In the genomic region with DNA sequence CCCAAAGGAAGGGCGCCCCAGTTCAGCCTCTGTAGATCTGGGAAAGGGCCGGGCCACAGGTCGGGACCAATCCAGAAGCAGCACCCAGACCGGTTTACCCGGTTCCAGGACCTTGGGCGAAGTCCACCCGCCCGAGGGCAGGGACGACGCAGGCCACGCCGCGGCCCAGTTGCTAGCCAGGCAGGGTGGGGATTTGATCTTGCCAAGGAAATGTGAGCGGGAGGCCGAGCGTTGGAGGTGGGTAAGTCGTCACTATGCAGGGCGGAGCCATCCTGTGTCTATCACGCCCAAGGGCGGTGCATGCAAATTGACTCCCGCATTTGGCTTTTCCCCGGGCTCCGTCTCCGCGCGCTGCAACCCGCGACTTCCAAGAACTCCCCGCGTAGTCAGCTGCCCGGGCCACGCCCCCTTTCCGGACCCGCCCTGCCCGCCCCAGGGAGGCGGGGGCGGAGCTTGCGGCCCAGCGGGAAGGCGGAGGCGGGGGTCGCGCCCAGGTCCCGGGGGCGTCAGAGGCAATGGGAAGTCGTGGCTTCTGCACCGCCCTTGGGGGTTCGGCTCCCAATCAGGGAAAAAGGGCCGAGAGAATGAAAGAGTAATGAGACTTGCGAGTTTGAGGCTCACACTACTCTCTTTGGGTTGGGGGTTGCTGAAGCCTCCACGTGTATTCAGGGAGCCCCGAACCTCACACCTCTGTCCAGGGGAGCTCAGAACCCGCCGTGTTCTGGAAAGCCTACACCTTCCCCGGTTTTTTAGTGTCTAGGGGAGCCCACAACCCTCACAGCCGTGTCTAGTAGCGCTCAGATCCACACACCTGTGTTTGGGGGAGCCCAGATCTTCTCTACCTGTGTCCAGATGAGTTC, we compare ENCODE assay signal across 8 cellular contexts. TPM values are rescaled to one million over a fixed set of nuclear protein-coding genes. Genes with fewer than 3 reads are reported as not detected.
DNase-seq lines count a peak whose midpoint lies in the region; ATAC-seq and TF ChIP-seq lines count a peak whose summit lies in the region.

No MANE protein-coding gene starts in this region.

- H3K4me3 ChIP-seq in muscle layer of duodenum (ENCODE audit: low read depth in 1 of 2, low read length in 2 of 2) = peak overlapping the region; percentile 54 to 57

- peak; percentile 87 for DNase-seq in activated T-cell treated with anti-CD3 and anti-CD28 coated beads, Interleukin-2, amount 50 U/mL, for 4 hours
- DNase-seq in stimulated activated CD8-positive, alpha-beta memory T cell treated with anti-CD3 and anti-CD28 coated beads, Interleukin-7, amount 100 ng/mL, for 24 hours (ENCODE audit: low read depth) = peak; percentile 70

- no peaks in the 10 kb centered on the region for H3K27me3 Mint-ChIP-seq in activated T-cell treated with anti-CD3 and anti-CD28 coated beads, Interleukin-2, amount 50 U/mL, for 4 hours (ENCODE audit: low read depth)

- no peaks in the 10 kb centered on the region for H3K9me3 Mint-ChIP-seq in activated T-cell treated with anti-CD3 and anti-CD28 coated beads, Interleukin-2, amount 50 U/mL, for 4 hours

- peaks cover 17 to 20% of the 10 kb centered on the region in 2 donors for H3K4me1 ChIP-seq in muscle layer of duodenum (ENCODE audit: control insufficient read depth in 1 of 2, insufficient read depth in 2 of 2, low read length in 2 of 2)

- TF ChIP-seq EP300 in Ishikawa (IDR thresholded peaks at IDR 0.05; ENCODE audit: borderline replicate concordance) = peak; percentile 84

- H3K4me1 Mint-ChIP-seq in activated T-cell treated with anti-CD3 and anti-CD28 coated beads, Interleukin-2, amount 50 U/mL, for 4 hours (ENCODE audit: low read depth) = peaks cover 76% of the 10 kb centered on the region

- ATAC-seq in GM18520 (IDR thresholded peaks at IDR 0.05; ENCODE audit: unreplicated experiment) (peak; percentile 42), esophagus mucosa (peak; percentile 82)
- ATAC-seq in activated T-cell treated with anti-CD3 and anti-CD28 coated beads, Interleukin-2, amount 50 U/mL, for 4 hours = peak; percentile 56 to 62

- peak; percentile 36 for TF ChIP-seq RAD21 in Ishikawa (IDR thresholded peaks at IDR 0.05; ENCODE audit: low read depth)

- H3K4me3 Mint-ChIP-seq in activated T-cell treated with anti-CD3 and anti-CD28 coated beads, Interleukin-2, amount 50 U/mL, for 4 hours = peak overlapping the region; percentile 76

- no peaks in the 10 kb centered on the region for H3K9me3 ChIP-seq in muscle layer of duodenum (ENCODE audit: control insufficient read depth in 1 of 2, low read length in 2 of 2)

- no peaks in the 10 kb centered on the region for H3K36me3 Mint-ChIP-seq in activated T-cell treated with anti-CD3 and anti-CD28 coated beads, Interleukin-2, amount 50 U/mL, for 4 hours (ENCODE audit: insufficient read depth)

- TF ChIP-seq CTCF in 22Rv1 (IDR thresholded peaks at IDR 0.05) = no peak

- H3K27ac ChIP-seq in 22Rv1 (peak overlapping the region; percentile 99), muscle layer of duodenum (ENCODE audit: low read length) (peak overlapping the region; percentile 99)

- no peaks in the 10 kb centered on the region for H3K27me3 ChIP-seq in muscle layer of duodenum (ENCODE audit: low read depth, low read length)

- no peaks in the 10 kb centered on the region for H3K36me3 ChIP-seq in muscle layer of duodenum (ENCODE audit: control insufficient read depth in 1 of 2, insufficient read depth in 2 of 2, low read length in 2 of 2)

TF ChIP-seq in Ishikawa, 13 proteins besides CTCF, POLR2A, EP300 and RAD21 (continues in another document):
- TF ChIP-seq TEAD4 (IDR thresholded peaks at IDR 0.05) (peak; percentile 66; the same call in 1 of the 2 replicates), CEBPB (IDR thresholded peaks at IDR 0.05) (0 out of 2 replicates have a peak, but pooled peaks have one; percentile 34), FOXM1 (IDR thresholded peaks at IDR 0.05; ENCODE audit: borderline replicate concordance, low read depth) (peak; percentile 71), EGR1 (IDR thresholded peaks at IDR 0.05) (peak; percentile 93), TAF1 (IDR thresholded peaks at IDR 0.05; ENCODE audit: low read depth) (no peak; the same call in none of the 2 replicates), CREB1 (IDR thresholded peaks at IDR 0.05; ENCODE audit: low read depth) (no peak; the same call in 1 of the 2 replicates), YY1 (IDR thresholded peaks at IDR 0.05; ENCODE audit: low read depth) (peak; percentile 30; the same call in 1 of the 2 replicates)
- TF ChIP-seq, protein P1, sequence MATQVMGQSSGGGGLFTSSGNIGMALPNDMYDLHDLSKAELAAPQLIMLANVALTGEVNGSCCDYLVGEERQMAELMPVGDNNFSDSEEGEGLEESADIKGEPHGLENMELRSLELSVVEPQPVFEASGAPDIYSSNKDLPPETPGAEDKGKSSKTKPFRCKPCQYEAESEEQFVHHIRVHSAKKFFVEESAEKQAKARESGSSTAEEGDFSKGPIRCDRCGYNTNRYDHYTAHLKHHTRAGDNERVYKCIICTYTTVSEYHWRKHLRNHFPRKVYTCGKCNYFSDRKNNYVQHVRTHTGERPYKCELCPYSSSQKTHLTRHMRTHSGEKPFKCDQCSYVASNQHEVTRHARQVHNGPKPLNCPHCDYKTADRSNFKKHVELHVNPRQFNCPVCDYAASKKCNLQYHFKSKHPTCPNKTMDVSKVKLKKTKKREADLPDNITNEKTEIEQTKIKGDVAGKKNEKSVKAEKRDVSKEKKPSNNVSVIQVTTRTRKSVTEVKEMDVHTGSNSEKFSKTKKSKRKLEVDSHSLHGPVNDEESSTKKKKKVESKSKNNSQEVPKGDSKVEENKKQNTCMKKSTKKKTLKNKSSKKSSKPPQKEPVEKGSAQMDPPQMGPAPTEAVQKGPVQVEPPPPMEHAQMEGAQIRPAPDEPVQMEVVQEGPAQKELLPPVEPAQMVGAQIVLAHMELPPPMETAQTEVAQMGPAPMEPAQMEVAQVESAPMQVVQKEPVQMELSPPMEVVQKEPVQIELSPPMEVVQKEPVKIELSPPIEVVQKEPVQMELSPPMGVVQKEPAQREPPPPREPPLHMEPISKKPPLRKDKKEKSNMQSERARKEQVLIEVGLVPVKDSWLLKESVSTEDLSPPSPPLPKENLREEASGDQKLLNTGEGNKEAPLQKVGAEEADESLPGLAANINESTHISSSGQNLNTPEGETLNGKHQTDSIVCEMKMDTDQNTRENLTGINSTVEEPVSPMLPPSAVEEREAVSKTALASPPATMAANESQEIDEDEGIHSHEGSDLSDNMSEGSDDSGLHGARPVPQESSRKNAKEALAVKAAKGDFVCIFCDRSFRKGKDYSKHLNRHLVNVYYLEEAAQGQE (IDR thresholded peaks at IDR 0.05; ENCODE audit: low read depth) = no peak

TF ChIP-seq in PFSK-1, 5 proteins besides CTCF, POLR2A, EP300 and RAD21:
- TF ChIP-seq TAF1 (IDR thresholded peaks at IDR 0.05; ENCODE audit: borderline replicate concordance, insufficient read depth, low read length) (no peak), POLR2AphosphoS5 (IDR thresholded peaks at IDR 0.05; ENCODE audit: low read depth, low read length) (peak; percentile 55; the same call in 1 of the 2 replicates), FOXP2 (optimal IDR thresholded peaks at IDR 0.05; ENCODE audit: borderline replicate concordance, extremely low read depth, extremely low read length, insufficient read depth) (peak; percentile 70), SIN3A (IDR thresholded peaks at IDR 0.05; ENCODE audit: borderline replicate concordance, insufficient read depth, low read length) (no peak)
- TF ChIP-seq, protein P1 (IDR thresholded peaks at IDR 0.05; ENCODE audit: insufficient read depth in 1 of 2, low read depth in 2 of 2, low read length in 2 of 2) = no peak

RNA-seq across cellular contexts. Expression of a gene that starts 12.8 kb away (rescaled TPM):
- polyA plus RNA-seq in PFSK-1 (2012; ENCODE audit: insufficient read length, low read depth) = 110 TPM
- total RNA-seq in activated T-cell treated with anti-CD3 and anti-CD28 coated beads, Interleukin-2, amount 50 U/mL, for 4 hours = 100 to 1,000 TPM in 2 of 3 donors, 10 to 100 TPM in 1; 99.4 to 113 (median 110) TPM
- 97.7 TPM for total RNA-seq in esophagus mucosa

RNA-seq across cellular contexts. Expression of a gene that starts 12.8 kb away (rescaled TPM):
- 141 TPM for polyA plus RNA-seq in PFSK-1 (2012; ENCODE audit: insufficient read length, low read depth)
- 10 to 100 TPM; 64.5 to 66.0 (median 65.4) TPM for total RNA-seq in activated T-cell treated with anti-CD3 and anti-CD28 coated beads, Interleukin-2, amount 50 U/mL, for 4 hours
- total RNA-seq in esophagus mucosa = 46.0 TPM

RNA-seq across cellular contexts. Expression of a gene that starts 44.9 kb away (rescaled TPM):
- polyA plus RNA-seq in PFSK-1 (2012; ENCODE audit: insufficient read length, low read depth) = 58.8 TPM
- 100 to 1,000 TPM; 127 to 137 (median 134) TPM for total RNA-seq in activated T-cell treated with anti-CD3 and anti-CD28 coated beads, Interleukin-2, amount 50 U/mL, for 4 hours
- total RNA-seq in esophagus mucosa = 40.0 TPM

RNA-seq across cellular contexts. Expression of a gene that starts 46.4 kb away (rescaled TPM):
- polyA plus RNA-seq in PFSK-1 (2012; ENCODE audit: insufficient read length, low read depth) = 129 TPM
- total RNA-seq in activated T-cell treated with anti-CD3 and anti-CD28 coated beads, Interleukin-2, amount 50 U/mL, for 4 hours = 100 to 1,000 TPM; 240 to 248 (median 246) TPM
- 23.8 TPM for total RNA-seq in esophagus mucosa

Comparison
In these comparisons a context has a peak if more than half of its experiments do, and no peak if none do; other contexts are left out.
1. Peak in every context shown above with its lines: DNase-seq, ATAC-seq, H3K4me3 ChIP-seq and H3K27ac ChIP-seq.